In the genomic region with DNA sequence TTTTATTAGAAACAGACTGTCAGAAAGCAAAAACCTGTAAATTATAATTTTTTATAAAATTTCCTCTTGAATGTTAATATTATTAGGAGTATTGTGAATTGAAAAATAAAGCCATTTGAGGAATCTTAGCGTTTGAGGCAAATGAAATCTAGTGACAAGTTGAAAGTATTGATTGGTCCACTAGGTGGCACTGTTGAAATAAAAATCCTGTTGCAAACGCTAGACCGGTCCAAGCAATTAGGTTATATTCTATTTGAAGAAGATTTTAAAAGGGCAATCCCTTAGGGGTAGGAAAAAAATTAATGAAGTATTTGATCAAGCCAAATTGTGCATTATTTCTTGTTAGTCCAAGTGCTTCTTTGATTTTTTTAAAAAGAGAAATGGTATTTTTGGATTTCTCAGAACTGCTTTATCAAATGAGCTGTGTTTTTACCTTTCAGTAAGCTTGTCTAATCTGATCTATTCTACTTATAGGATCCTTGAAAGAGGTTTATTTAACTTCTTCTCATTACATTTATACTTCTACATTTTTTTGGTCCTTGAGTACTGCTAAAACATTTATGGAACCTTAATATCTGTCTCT, we compare ENCODE assay signal across 8 cellular contexts. TPM values are rescaled to one million over a fixed set of nuclear protein-coding genes. Genes with fewer than 3 reads are reported as not detected.
DNase-seq lines count a peak whose midpoint lies in the region; ATAC-seq and TF ChIP-seq lines count a peak whose summit lies in the region.

No MANE protein-coding gene starts in this region.

- no peaks in the 10 kb centered on the region for H3K9me3 Mint-ChIP-seq in activated CD4-positive, alpha-beta T cell treated with anti-CD3 and anti-CD28 coated beads for 36 hours (ENCODE audit: low read depth)

- DNase-seq in DMS 273 (lab: John Stamatoyannopoulos, UW; ENCODE audit: unreplicated experiment): peak; percentile 77
- peak; percentile 5 for DNase-seq in GM19238 (ENCODE audit: insufficient read length, low spot score)
- peak; percentile 86 for DNase-seq in Karpas-422
- DNase-seq in colonic mucosa: peak; percentile 25
- peak; percentile 71 to 81 for DNase-seq in lung microvascular endothelial cell (ENCODE audit: low read depth in 2 of 2)
- no peak for DNase-seq in activated CD4-positive, alpha-beta T cell treated with anti-CD3 and anti-CD28 coated beads for 36 hours

- H3K79me2 ChIP-seq in Karpas-422 (ENCODE audit: low read length) (no peaks in the 10 kb centered on the region), OCI-LY3 (ENCODE audit: low read length) (no peaks in the 10 kb centered on the region)

- intact Hi-C loops in colonic mucosa (cut with DNase I): no loop called here
- intact Hi-C loops in activated CD4-positive, alpha-beta T cell treated with anti-CD3 and anti-CD28 coated beads for 36 hours (cut with DNase I, micrococcal nuclease): loop anchor here (2.0 to 10.0 kb wide), 6 partner anchors 66 to 1403 kb away; no protein-coding TSS in a partner anchor

- H3K4me1 ChIP-seq in Karpas-422 (ENCODE audit: low read length): no peaks in the 10 kb centered on the region
- peaks cover 3% of the 10 kb centered on the region for H3K4me1 ChIP-seq in OCI-LY3 (ENCODE audit: low read length)
- H3K4me1 ChIP-seq in colonic mucosa: no peaks in the 10 kb centered on the region

- no peaks in the 10 kb centered on the region for H3K9me2 ChIP-seq in Karpas-422 (replicated peaks; ENCODE audit: insufficient read depth, low read length)

- H3K9me3 ChIP-seq in Karpas-422 (ENCODE audit: low read length) (no peaks in the 10 kb centered on the region), OCI-LY3 (ENCODE audit: insufficient read depth, low read length) (no peaks in the 10 kb centered on the region), colonic mucosa (no peaks in the 10 kb centered on the region)

- no peak overlapping the region for H3K9ac ChIP-seq in Karpas-422 (ENCODE audit: low read length)
- H3K9ac ChIP-seq in OCI-LY3 (ENCODE audit: low read length): no peak overlapping the region
- no peak overlapping the region for H3K9ac ChIP-seq in colonic mucosa (ENCODE audit: low read depth in 2 of 2, low read length in 2 of 2)

- H3K4me2 ChIP-seq in Karpas-422 (ENCODE audit: low read depth, low read length, poor library complexity, severe bottlenecking) (no peak overlapping the region), OCI-LY3 (ENCODE audit: low read length) (no peak overlapping the region)

- no peaks in the 10 kb centered on the region for H3K27me3 ChIP-seq in Karpas-422 (ENCODE audit: low read length)
- H3K27me3 ChIP-seq in OCI-LY3 (ENCODE audit: low read depth, low read length): no peaks in the 10 kb centered on the region
- H3K27me3 ChIP-seq in colonic mucosa: no peaks in the 10 kb centered on the region

- H3K4me1 Mint-ChIP-seq in activated CD4-positive, alpha-beta T cell treated with anti-CD3 and anti-CD28 coated beads for 36 hours: no peaks in the 10 kb centered on the region

- H3K36me3 ChIP-seq in Karpas-422 (ENCODE audit: insufficient read depth, low read length) (no peaks in the 10 kb centered on the region), OCI-LY3 (replicated peaks; ENCODE audit: low read depth, low read length) (no peaks in the 10 kb centered on the region), colonic mucosa (no peaks in the 10 kb centered on the region)

- TF ChIP-seq CTCF in OCI-LY3 (IDR thresholded peaks at IDR 0.05; ENCODE audit: low read depth, low read length): peak; percentile 55
- TF ChIP-seq CTCF in colonic mucosa (IDR thresholded peaks at IDR 0.05): peak; percentile 65

- no peak overlapping the region for H3K4me3 Mint-ChIP-seq in activated CD4-positive, alpha-beta T cell treated with anti-CD3 and anti-CD28 coated beads for 36 hours

- H3K27ac ChIP-seq in Karpas-422 (ENCODE audit: low read length): no peak overlapping the region
- no peak overlapping the region for H3K27ac ChIP-seq in OCI-LY3 (ENCODE audit: low read length)
- no peak overlapping the region for H3K27ac ChIP-seq in colonic mucosa

- H3K27ac Mint-ChIP-seq in activated CD4-positive, alpha-beta T cell treated with anti-CD3 and anti-CD28 coated beads for 36 hours: no peak overlapping the region

- H2AFZ ChIP-seq in Karpas-422 (ENCODE audit: low read length) (no peak overlapping the region), OCI-LY3 (ENCODE audit: low read depth, low read length) (no peak overlapping the region)

- no peak overlapping the region for H3K4me3 ChIP-seq in Karpas-422 (ENCODE audit: low read length)
- no peak overlapping the region for H3K4me3 ChIP-seq in OCI-LY3 (ENCODE audit: low read length)
- no peak overlapping the region for H3K4me3 ChIP-seq in colonic mucosa

- POLR2A ChIA-PET in activated CD4-positive, alpha-beta T cell treated with anti-CD3 and anti-CD28 coated beads for 36 hours (lab: Charles Lee): interaction anchor here (0.6 kb wide), 1 partner anchor 697 kb away, joined by 3 read pairs; no protein-coding TSS in a partner anchor

- H3K36me3 Mint-ChIP-seq in activated CD4-positive, alpha-beta T cell treated with anti-CD3 and anti-CD28 coated beads for 36 hours (ENCODE audit: low read depth): no peaks in the 10 kb centered on the region

- no peaks in the 10 kb centered on the region for H4K20me1 ChIP-seq in Karpas-422 (ENCODE audit: insufficient read depth, low read depth, low read length)
- H4K20me1 ChIP-seq in OCI-LY3 (ENCODE audit: insufficient read depth, low read length): no peaks in the 10 kb centered on the region

- no peaks in the 10 kb centered on the region for H3K27me3 Mint-ChIP-seq in activated CD4-positive, alpha-beta T cell treated with anti-CD3 and anti-CD28 coated beads for 36 hours

- CTCF ChIA-PET in activated CD4-positive, alpha-beta T cell treated with anti-CD3 and anti-CD28 coated beads for 36 hours (lab: Charles Lee): interaction anchor here (0.6 to 3.0 kb wide), 30 partner anchors 9 to 800 kb away, joined by 3 to 19 read pairs (median 4); no protein-coding TSS in a partner anchor

- ATAC-seq in HG03039 (IDR thresholded peaks at IDR 0.05; ENCODE audit: unreplicated experiment): no peak
- ATAC-seq in activated CD4-positive, alpha-beta T cell treated with anti-CD3 and anti-CD28 coated beads for 36 hours: no peak

RNA-seq across cellular contexts. Expression of gene ATG4C, which starts 57.7 kb away (rescaled TPM):
- 10.5 and 18.6 TPM in 2 replicates for total RNA-seq in Karpas-422 (2014; rRNA removed; shearing (Covaris generic); ENCODE audit: low replicate concordance)
- 10 to 100 TPM in 1 of 2 donors, 1 to 10 TPM in 1; 9.5 to 12.4 TPM for total RNA-seq in colonic mucosa
- total RNA-seq in lung microvascular endothelial cell: 3.5 and 3.6 TPM in 2 replicates
- total RNA-seq in activated CD4-positive, alpha-beta T cell treated with anti-CD3 and anti-CD28 coated beads for 36 hours: 10 to 100 TPM; 16.2 to 17.7 TPM
